16 cellular contexts compared by ENCODE assay signal in genomic region chr21:46154155-46154954, GRCh38. TPM values are rescaled to one million over a fixed set of nuclear protein-coding genes. Genes with fewer than 3 reads are reported as not detected.
DNase-seq lines count a peak whose midpoint lies in the region; ATAC-seq and TF ChIP-seq lines count a peak whose summit lies in the region.
"Had no signal": no experiment of that assay in that cellular context is flagged by ENCODE, and none has a peak within 500 bp of the region (broad histone marks: within the 10 kb centered on the region; RNA-seq: fewer than 3 reads in every experiment).

No MANE protein-coding gene starts in this region.

- TF ChIP-seq EP300 in suprapubic skin (IDR thresholded peaks at IDR 0.05) = no peak

- TF ChIP-seq CTCF in body of pancreas (IDR thresholded peaks at IDR 0.05) (no peak), lower lobe of right lung (IDR thresholded peaks at IDR 0.05) (no peak), suprapubic skin (IDR thresholded peaks at IDR 0.05) (no peak)

- no peak for ATAC-seq in activated T-cell treated with anti-CD3 and anti-CD28 coated beads, Interleukin-2, amount 50 U/mL, for 72 hours (replicated peaks in 1 of 2)
- no peak for ATAC-seq in body of pancreas
- no peak for ATAC-seq in lower lobe of right lung
- ATAC-seq in GM18511 (IDR thresholded peaks at IDR 0.05; ENCODE audit: unreplicated experiment) = no peak

- no peaks in the 10 kb centered on the region for H3K36me3 Mint-ChIP-seq in activated T-cell treated with anti-CD3 and anti-CD28 coated beads, Interleukin-2, amount 50 U/mL, for 24 hours (ENCODE audit: low read depth)
- H3K36me3 Mint-ChIP-seq in activated T-cell treated with anti-CD3 and anti-CD28 coated beads, Interleukin-2, amount 50 U/mL, for 72 hours (ENCODE audit: insufficient read depth in 2 of 2) = no peaks in the 10 kb centered on the region
- H3K36me3 Mint-ChIP-seq: CD4-positive, alpha-beta memory T cell had no signal

- intact Hi-C loops in body of pancreas (cut with DNase I) (no loop called here), lower lobe of right lung (cut with DNase I) (no loop called here)

- H3K4me3 Mint-ChIP-seq in activated T-cell treated with anti-CD3 and anti-CD28 coated beads, Interleukin-2, amount 50 U/mL, for 24 hours = no peak overlapping the region
- H3K4me3 Mint-ChIP-seq in activated T-cell treated with anti-CD3 and anti-CD28 coated beads, Interleukin-2, amount 50 U/mL, for 72 hours = no peak overlapping the region
- H3K4me3 Mint-ChIP-seq: CD4-positive, alpha-beta memory T cell had no signal

- H3K27me3 Mint-ChIP-seq in activated T-cell treated with anti-CD3 and anti-CD28 coated beads, Interleukin-2, amount 50 U/mL, for 24 hours = no peaks in the 10 kb centered on the region
- no peaks in the 10 kb centered on the region for H3K27me3 Mint-ChIP-seq in activated T-cell treated with anti-CD3 and anti-CD28 coated beads, Interleukin-2, amount 50 U/mL, for 72 hours (ENCODE audit: low read depth)
- H3K27me3 Mint-ChIP-seq: CD4-positive, alpha-beta memory T cell had no signal

- H3K9me3 ChIP-seq in body of pancreas = no peaks in the 10 kb centered on the region
- H3K9me3 ChIP-seq in lower lobe of right lung = no peaks in the 10 kb centered on the region
- H3K9me3 ChIP-seq in suprapubic skin = no peaks in the 10 kb centered on the region
- H3K9me3 ChIP-seq: breast epithelium had no signal

- H3K4me1 Mint-ChIP-seq in activated T-cell treated with anti-CD3 and anti-CD28 coated beads, Interleukin-2, amount 50 U/mL, for 24 hours (ENCODE audit: low read depth) = no peaks in the 10 kb centered on the region
- H3K4me1 Mint-ChIP-seq in activated T-cell treated with anti-CD3 and anti-CD28 coated beads, Interleukin-2, amount 50 U/mL, for 72 hours (ENCODE audit: low read depth) = no peaks in the 10 kb centered on the region

- H3K4me3 ChIP-seq in body of pancreas = no peak overlapping the region
- H3K4me3 ChIP-seq in lower lobe of right lung = no peak overlapping the region
- no peak overlapping the region for H3K4me3 ChIP-seq in suprapubic skin

- H3K9me3 Mint-ChIP-seq in activated T-cell treated with anti-CD3 and anti-CD28 coated beads, Interleukin-2, amount 50 U/mL, for 24 hours = no peaks in the 10 kb centered on the region
- no peaks in the 10 kb centered on the region for H3K9me3 Mint-ChIP-seq in activated T-cell treated with anti-CD3 and anti-CD28 coated beads, Interleukin-2, amount 50 U/mL, for 72 hours

- H3K4me1 ChIP-seq in body of pancreas (peaks cover 14% of the 10 kb centered on the region), lower lobe of right lung (peaks cover 11% of the 10 kb centered on the region), suprapubic skin (peaks cover 7% of the 10 kb centered on the region)
- H3K4me1 ChIP-seq: breast epithelium had no signal

- DNase-seq in activated T-cell treated with anti-CD3 and anti-CD28 coated beads, Interleukin-2, amount 50 U/mL, for 24 hours = peak; percentile 19
- DNase-seq in activated T-cell treated with anti-CD3 and anti-CD28 coated beads, Interleukin-2, amount 50 U/mL, for 72 hours = no peak
- DNase-seq in body of pancreas (peak in 3 of 4 donors; percentile 5 to 12 (median 10)), lower lobe of right lung (peak; percentile 36), suprapubic skin (ENCODE audit: low spot score in 2 of 2) (peak; percentile 59 to 69), NCI-H2196 treated with DMSO at 0.1 percent for 48 hours (lab: John Stamatoyannopoulos, UW; ENCODE audit: unreplicated experiment) (no peak), NCI-H2227 (lab: John Stamatoyannopoulos, UW; ENCODE audit: unreplicated experiment) (no peak)
- DNase-seq: activated gamma-delta T cell treated with Interleukin-2 at 50 U/mL for 16 hours; CD4-positive, alpha-beta memory T cell; NCI-H2081; NCI-H774; retina; stimulated activated CD4-positive, alpha-beta T cell treated with anti-CD3 and anti-CD28 coated beads, Interleukin-4, amount 100 ng/mL, for 1 hour had no signal

- H3K27ac ChIP-seq in body of pancreas (no peak overlapping the region), lower lobe of right lung (no peak overlapping the region), suprapubic skin (no peak overlapping the region)
- H3K27ac ChIP-seq: breast epithelium, RWPE1 had no signal

- H3K27ac Mint-ChIP-seq in activated T-cell treated with anti-CD3 and anti-CD28 coated beads, Interleukin-2, amount 50 U/mL, for 24 hours = no peak overlapping the region
- no peak overlapping the region for H3K27ac Mint-ChIP-seq in activated T-cell treated with anti-CD3 and anti-CD28 coated beads, Interleukin-2, amount 50 U/mL, for 72 hours
- H3K27ac Mint-ChIP-seq: CD4-positive, alpha-beta memory T cell had no signal

- H3K36me3 ChIP-seq in body of pancreas (replicated peaks in 1 of 2; ENCODE audit: insufficient read depth in 1 of 2, low read depth in 2 of 2) = no peaks in the 10 kb centered on the region
- no peaks in the 10 kb centered on the region for H3K36me3 ChIP-seq in lower lobe of right lung
- H3K36me3 ChIP-seq in suprapubic skin = no peaks in the 10 kb centered on the region
- H3K36me3 ChIP-seq: breast epithelium had no signal

- 87 to 88% methylated on average over 22 to 38 of the region's 39 CpGs for WGBS in body of pancreas, 2 donors
- 90% methylated on average over 2 of the region's 39 CpGs for WGBS in suprapubic skin

- no peak for TF ChIP-seq POLR2A in body of pancreas (IDR thresholded peaks at IDR 0.05)
- no peak for TF ChIP-seq POLR2A in suprapubic skin (IDR thresholded peaks at IDR 0.05)

- H3K27me3 ChIP-seq in body of pancreas = no peaks in the 10 kb centered on the region
- no peaks in the 10 kb centered on the region for H3K27me3 ChIP-seq in lower lobe of right lung (ENCODE audit: low read depth)
- H3K27me3 ChIP-seq in suprapubic skin = no peaks in the 10 kb centered on the region
- H3K27me3 ChIP-seq: breast epithelium had no signal

RNA-seq across cellular contexts. Expression of gene FTCD, which starts 1.0 kb away (rescaled TPM):
- under 1 TPM; 0.74 to 1.00 TPM for total RNA-seq in activated T-cell treated with anti-CD3 and anti-CD28 coated beads, Interleukin-2, amount 50 U/mL, for 72 hours
- total RNA-seq in body of pancreas = under 1 TPM in 1 of 2 donors, not detected in 1; 0.33 TPM
- 1.5 TPM for total RNA-seq in lower lobe of right lung
- total RNA-seq in suprapubic skin = not detected

RNA-seq across cellular contexts. Expression of gene SPATC1L, which starts 29.9 kb away (rescaled TPM):
- 10 to 100 TPM in 1 of 2 donors, 1 to 10 TPM in 1; 2.6 to 12.9 TPM for total RNA-seq in activated T-cell treated with anti-CD3 and anti-CD28 coated beads, Interleukin-2, amount 50 U/mL, for 72 hours
- total RNA-seq in body of pancreas (1 to 10 TPM; 4.4 to 9.6 TPM), lower lobe of right lung (8.6 TPM), suprapubic skin (10 to 100 TPM in 2 of 4 donors, 1 to 10 TPM in 2; 2.5 to 15.0 (median 6.9) TPM)

RNA-seq across cellular contexts. Expression of gene COL6A2, which starts 56.4 kb away (rescaled TPM):
- total RNA-seq in activated T-cell treated with anti-CD3 and anti-CD28 coated beads, Interleukin-2, amount 50 U/mL, for 72 hours = 10 to 100 TPM; 10.8 to 11.3 TPM
- total RNA-seq in body of pancreas (100 to 1,000 TPM in 1 of 2 donors, 10 to 100 TPM in 1; 72.1 to 339 TPM), lower lobe of right lung (227 TPM), suprapubic skin (100 to 1,000 TPM in 3 of 4 donors, 10 to 100 TPM in 1; 88.9 to 150 (median 126) TPM)

Comparison
In these comparisons a context has a peak if more than half of its experiments do, and no peak if none do; other contexts are left out.
1. DNase-seq: peak in activated T-cell treated with anti-CD3 and anti-CD28 coated beads, Interleukin-2, amount 50 U/mL, for 24 hours (single experiment), body of pancreas (3 of 4), lower lobe of right lung (single experiment) and suprapubic skin (2 of 2); none in activated T-cell treated with anti-CD3 and anti-CD28 coated beads, Interleukin-2, amount 50 U/mL, for 72 hours (0 of 2), NCI-H2196 treated with DMSO at 0.1 percent for 48 hours (single experiment) and NCI-H2227 (single experiment).
2. RNA of gene COL6A2, which starts 56.4 kb away (total RNA-seq): 72.1 to 339 TPM in body of pancreas, 227 TPM in lower lobe of right lung (single experiment) and 88.9 to 150 TPM in suprapubic skin; 10.8 to 11.3 TPM in activated T-cell treated with anti-CD3 and anti-CD28 coated beads, Interleukin-2, amount 50 U/mL, for 72 hours; every median in the first group is over 4 times any median in the second.